ENCODE assay signal across 13 cellular contexts in genomic region chr6:41697902-41698349, GRCh38. TPM values are rescaled to one million over a fixed set of nuclear protein-coding genes. Genes with fewer than 3 reads are reported as not detected.
A peak's percentile ranks its signal among the peaks of the same experiment; 100 is the strongest.
DNase-seq lines count a peak whose midpoint lies in the region; TF ChIP-seq lines count a peak whose summit lies in the region.
"Had no signal": no experiment of that assay in that cellular context is flagged by ENCODE, and none has a peak within 500 bp of the region (broad histone marks: within the 10 kb centered on the region; RNA-seq: fewer than 3 reads in every experiment).

No MANE protein-coding gene starts in this region.

- intact Hi-C loops in colonic mucosa (cut with DNase I): no loop called here

- H3K36me3 Mint-ChIP-seq in brain: no peaks in the 10 kb centered on the region
- H3K36me3 Mint-ChIP-seq in activated T-cell treated with anti-CD3 and anti-CD28 coated beads, Interleukin-2, amount 50 U/mL, for 24 hours (ENCODE audit: low read depth): no peaks in the 10 kb centered on the region

- H3K27ac Mint-ChIP-seq in brain: peak overlapping the region in 3 of 5 experiments; percentile 32 to 44 (median 40)
- no peak overlapping the region for H3K27ac Mint-ChIP-seq in activated T-cell treated with anti-CD3 and anti-CD28 coated beads, Interleukin-2, amount 50 U/mL, for 24 hours
- H3K27ac Mint-ChIP-seq: activated naive CD4-positive, alpha-beta T cell treated with anti-CD3 and anti-CD28 coated beads for 36 hours had no signal

- H3K4me3 ChIP-seq in HFF-Myc (replicated peaks; ENCODE audit: low read depth, low read length) (0 out of 2 replicates have a peak overlapping the region, but pooled peaks have one; percentile 1), colonic mucosa (no peak overlapping the region)
- H3K4me3 ChIP-seq: stomach had no signal

- no peaks in the 10 kb centered on the region for H3K9me3 Mint-ChIP-seq in brain
- no peaks in the 10 kb centered on the region for H3K9me3 Mint-ChIP-seq in activated T-cell treated with anti-CD3 and anti-CD28 coated beads, Interleukin-2, amount 50 U/mL, for 24 hours
- H3K9me3 Mint-ChIP-seq: activated naive CD4-positive, alpha-beta T cell treated with anti-CD3 and anti-CD28 coated beads for 36 hours had no signal

- H3K9me3 ChIP-seq in colonic mucosa: no peaks in the 10 kb centered on the region
- H3K9me3 ChIP-seq: stomach had no signal

- no peak overlapping the region for H3K9ac ChIP-seq in colonic mucosa (ENCODE audit: low read depth in 2 of 2, low read length in 2 of 2)

- no peak overlapping the region for H3K4me3 Mint-ChIP-seq in brain
- H3K4me3 Mint-ChIP-seq in activated T-cell treated with anti-CD3 and anti-CD28 coated beads, Interleukin-2, amount 50 U/mL, for 24 hours: no peak overlapping the region
- H3K4me3 Mint-ChIP-seq: activated naive CD4-positive, alpha-beta T cell treated with anti-CD3 and anti-CD28 coated beads for 36 hours had no signal

- H3K27ac ChIP-seq in layer of hippocampus (ENCODE audit: low read depth, low read length) (peak overlapping the region; percentile 76), substantia nigra (ENCODE audit: low read depth, low read length, poor library complexity, severe bottlenecking) (peak overlapping the region; percentile 97), colonic mucosa (no peak overlapping the region)

- peaks cover 5% of the 10 kb centered on the region for H3K27me3 Mint-ChIP-seq in brain
- H3K27me3 Mint-ChIP-seq in activated T-cell treated with anti-CD3 and anti-CD28 coated beads, Interleukin-2, amount 50 U/mL, for 24 hours: no peaks in the 10 kb centered on the region

- no peak for TF ChIP-seq CTCF in HFF-Myc (IDR thresholded peaks at IDR 0.05; ENCODE audit: low read depth, low read length, missing control alignments)
- TF ChIP-seq CTCF in brain (conservative IDR thresholded peaks at IDR 0.05): no peak
- TF ChIP-seq CTCF in colonic mucosa (IDR thresholded peaks at IDR 0.05): no peak

- H3K27me3 ChIP-seq in layer of hippocampus (ENCODE audit: control insufficient read depth, insufficient read depth, low read length): no peaks in the 10 kb centered on the region
- H3K27me3 ChIP-seq in colonic mucosa: no peaks in the 10 kb centered on the region
- H3K27me3 ChIP-seq: stomach had no signal

- DNase-seq in HFF-Myc (ENCODE audit: extremely low read depth, low read depth) (no peak), substantia nigra (lab: John Stamatoyannopoulos, UW) (no peak), hippocampal formation (lab: John Stamatoyannopoulos, UW) (no peak), colonic mucosa (no peak)
- DNase-seq in activated T-cell treated with anti-CD3 and anti-CD28 coated beads, Interleukin-2, amount 50 U/mL, for 24 hours: no peak
- DNase-seq: activated naive CD4-positive, alpha-beta T cell treated with anti-CD3 and anti-CD28 coated beads for 36 hours; COR-L47; NCI-H2029 treated with DMSO at 0.1 percent for 48 hours; retina; SHP77 treated with DMSO at 0.1 percent for 48 hours; stomach had no signal

- H3K36me3 ChIP-seq in colonic mucosa: no peaks in the 10 kb centered on the region

- peaks cover 19% of the 10 kb centered on the region for H3K4me1 Mint-ChIP-seq in brain
- H3K4me1 Mint-ChIP-seq in activated T-cell treated with anti-CD3 and anti-CD28 coated beads, Interleukin-2, amount 50 U/mL, for 24 hours (ENCODE audit: low read depth): no peaks in the 10 kb centered on the region

- no peaks in the 10 kb centered on the region for H3K4me1 ChIP-seq in colonic mucosa

RNA-seq across cellular contexts. Expression of gene TFEB, which starts 37.5 kb away (rescaled TPM):
- polyA plus RNA-seq in brain (ENCODE audit: insufficient read depth, low read depth, low replicate concordance): 52.4 TPM
- total RNA-seq in colonic mucosa: 10 to 100 TPM; 16.9 to 21.7 TPM

RNA-seq across cellular contexts. Expression of gene PGC, which starts 49.3 kb away (rescaled TPM):
- not detected for polyA plus RNA-seq in brain (ENCODE audit: insufficient read depth, low read depth, low replicate concordance)
- 1 to 10 TPM in 1 of 2 donors, not detected in 1; 1.7 TPM for total RNA-seq in colonic mucosa
- total RNA-seq: activated naive CD4-positive, alpha-beta T cell treated with anti-CD3 and anti-CD28 coated beads for 36 hours had no signal

RNA-seq across cellular contexts. Expression of gene MDFI, which starts 59.7 kb away (rescaled TPM):
- polyA plus RNA-seq in brain (ENCODE audit: insufficient read depth, low read depth, low replicate concordance): 3.8 TPM
- 1 to 10 TPM; 1.1 to 1.9 TPM for total RNA-seq in colonic mucosa
- total RNA-seq: activated naive CD4-positive, alpha-beta T cell treated with anti-CD3 and anti-CD28 coated beads for 36 hours had no signal
